ENCODE assay signal across 8 cellular contexts in the genomic region with DNA sequence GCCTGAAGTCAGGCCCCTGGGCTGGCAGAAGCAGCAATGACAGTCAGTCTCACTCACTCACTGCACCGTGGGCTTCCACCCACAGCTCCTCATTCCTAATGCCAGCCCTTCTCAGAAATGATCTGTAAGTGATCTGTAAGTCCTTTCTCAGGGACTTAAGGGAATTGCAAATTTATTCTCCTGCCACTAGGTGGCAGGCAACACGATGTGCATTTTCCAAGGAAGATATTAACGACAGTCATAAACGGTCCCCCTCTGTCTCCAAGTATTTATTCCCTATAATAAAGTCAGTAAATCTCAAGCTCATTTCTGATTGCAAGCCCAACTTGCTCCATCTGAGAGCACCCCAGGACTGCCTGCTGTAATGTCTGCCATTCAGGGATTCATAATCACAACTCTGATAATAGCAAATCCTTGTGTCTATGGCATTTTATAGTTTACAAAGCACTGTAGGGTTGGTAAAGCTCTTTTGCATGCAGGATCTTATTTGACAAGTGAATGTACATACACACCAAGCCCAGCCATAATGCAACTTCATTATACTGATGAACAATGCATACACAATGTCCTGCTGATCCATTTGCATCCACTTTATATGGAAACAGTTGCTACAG.
DNase-seq lines count a peak whose midpoint lies in the region; ATAC-seq and TF ChIP-seq lines count a peak whose summit lies in the region.

No MANE protein-coding gene starts in this region.

- TF ChIP-seq CTCF in esophagus squamous epithelium (IDR thresholded peaks at IDR 0.05) (peak; percentile 20 to 77 (median 66)), psoas muscle (IDR thresholded peaks at IDR 0.05) (peak; percentile 66)

- peaks cover 0 to 20% (median 0%) of the 10 kb centered on the region in 4 donors for H3K27me3 ChIP-seq in esophagus squamous epithelium
- peaks cover 0 to 2% (median 0%) of the 10 kb centered on the region in 3 donors for H3K27me3 ChIP-seq in psoas muscle (ENCODE audit: insufficient read depth in 3 of 3, low read length in 2 of 3)

- whole genome bisulfite sequencing in esophagus squamous epithelium, 2 donors, result 0 to 1% methylated on average over 4 of the region's 4 CpGs
- 0 to 1% (median 0%) methylated on average over 4 of the region's 4 CpGs for WGBS in psoas muscle, 3 donors

- no peak overlapping the region for H3K27ac ChIP-seq in esophagus squamous epithelium
- H3K27ac ChIP-seq in psoas muscle, result no peak overlapping the region

- DNase-seq in NCI-H510A treated with DMSO at 0.1 percent for 48 hours (lab: John Stamatoyannopoulos, UW), result peak; percentile 53
- DNase-seq in NCI-H510A (lab: John Stamatoyannopoulos, UW), result no peak
- peak; percentile 48 for DNase-seq in Jurkat, Clone E6-1 (ENCODE audit: low read depth, low spot score)
- DNase-seq in RPMI8226, result peak; percentile 63
- DNase-seq in esophagus squamous epithelium (lab: John Stamatoyannopoulos, UW), result no peak
- no peak for DNase-seq in psoas muscle

- intact Hi-C loops in esophagus squamous epithelium (cut with DNase I) (no loop called here), psoas muscle (cut with DNase I) (loop anchor here in 1 of 2 donors (2.0 to 10.0 kb wide), 2 partner anchors 152 to 364 kb away; no protein-coding TSS in a partner anchor)

- H3K9me3 ChIP-seq in esophagus squamous epithelium, result no peaks in the 10 kb centered on the region
- no peaks in the 10 kb centered on the region for H3K9me3 ChIP-seq in psoas muscle

- ATAC-seq in psoas muscle (peak in 1 of 4 donors; percentile 23), HG03039 (IDR thresholded peaks at IDR 0.05; ENCODE audit: unreplicated experiment) (no peak), GM19035 (IDR thresholded peaks at IDR 0.05; ENCODE audit: unreplicated experiment) (no peak)

- H3K4me1 ChIP-seq in esophagus squamous epithelium, result peaks cover 0 to 9% (median 8%) of the 10 kb centered on the region in 3 donors
- H3K4me1 ChIP-seq in psoas muscle, result no peaks in the 10 kb centered on the region

- no peaks in the 10 kb centered on the region for H3K36me3 ChIP-seq in esophagus squamous epithelium
- H3K36me3 ChIP-seq in psoas muscle (ENCODE audit: insufficient read depth in 1 of 2, low read depth in 1 of 2), result no peaks in the 10 kb centered on the region

- TF ChIP-seq POLR2A in esophagus squamous epithelium (IDR thresholded peaks at IDR 0.05), result no peak

- no peak overlapping the region for H3K4me3 ChIP-seq in Jurkat, Clone E6-1 (ENCODE audit: low read length)
- H3K4me3 ChIP-seq in esophagus squamous epithelium (no peak overlapping the region), psoas muscle (no peak overlapping the region)

Comparison
In these comparisons a context has a peak if more than half of its experiments do, and no peak if none do; other contexts are left out.
1. DNase-seq: peak in NCI-H510A treated with DMSO at 0.1 percent for 48 hours (single experiment), Jurkat, Clone E6-1 (single experiment) and RPMI8226 (single experiment); none in NCI-H510A (single experiment), esophagus squamous epithelium (single experiment) and psoas muscle (0 of 2).